1 cellular context compared by ENCODE assay signal in the genomic region with DNA sequence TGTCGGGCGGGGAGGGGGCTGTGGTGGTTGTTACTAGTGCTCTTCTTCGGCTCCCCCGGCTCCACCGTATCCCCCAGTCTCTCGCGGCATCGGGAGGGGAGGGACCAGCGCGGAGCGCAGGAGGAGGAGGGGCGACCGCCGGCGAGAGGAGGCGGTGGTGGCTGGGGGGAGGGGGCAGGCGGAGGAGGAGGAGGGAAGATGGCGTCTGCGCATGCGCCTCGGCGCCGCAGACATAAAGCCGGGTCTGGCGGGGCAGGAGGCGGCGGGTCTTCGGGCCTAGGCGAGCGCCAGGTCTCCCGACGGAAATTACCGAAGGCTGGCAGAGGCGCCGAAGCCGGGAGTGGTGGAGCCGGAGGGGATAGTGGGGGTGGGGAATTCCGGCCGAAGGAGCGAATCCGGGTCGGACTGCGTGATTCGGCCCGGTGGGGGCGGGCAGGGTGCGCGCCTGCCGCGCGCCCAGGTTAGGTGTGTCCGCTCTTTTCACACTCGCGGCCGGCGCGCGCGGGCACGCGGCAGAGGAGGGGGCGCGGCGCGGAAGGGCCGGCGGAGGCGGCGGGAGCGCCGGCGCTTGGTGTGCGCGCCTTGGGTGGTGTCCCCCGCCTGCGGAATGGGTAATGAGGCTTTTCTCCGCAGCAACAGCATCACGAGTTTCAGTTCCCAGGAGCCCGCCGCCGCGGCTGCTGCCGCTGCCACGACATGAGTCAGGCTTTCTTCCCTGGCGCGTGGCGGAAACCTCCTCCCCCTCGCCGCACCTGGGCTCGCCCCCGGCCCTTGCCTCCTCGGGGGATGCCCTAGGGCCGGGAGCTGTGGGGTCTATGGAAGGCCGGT.
TF ChIP-seq lines count a peak whose summit lies in the region.

No MANE protein-coding gene starts in this region.

TF ChIP-seq in A549, 52 proteins besides CTCF, POLR2A, EP300 and RAD21 (continued from another document):
- TF ChIP-seq, protein P1, sequence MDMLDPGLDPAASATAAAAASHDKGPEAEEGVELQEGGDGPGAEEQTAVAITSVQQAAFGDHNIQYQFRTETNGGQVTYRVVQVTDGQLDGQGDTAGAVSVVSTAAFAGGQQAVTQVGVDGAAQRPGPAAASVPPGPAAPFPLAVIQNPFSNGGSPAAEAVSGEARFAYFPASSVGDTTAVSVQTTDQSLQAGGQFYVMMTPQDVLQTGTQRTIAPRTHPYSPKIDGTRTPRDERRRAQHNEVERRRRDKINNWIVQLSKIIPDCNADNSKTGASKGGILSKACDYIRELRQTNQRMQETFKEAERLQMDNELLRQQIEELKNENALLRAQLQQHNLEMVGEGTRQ (IDR thresholded peaks at IDR 0.05), result no peak
- TF ChIP-seq CHD4 (IDR thresholded peaks at IDR 0.05; ENCODE audit: borderline replicate concordance) (no peak), EHF (CRISPR knock-in tag; IDR thresholded peaks at IDR 0.05) (no peak), NR3C1 (IDR thresholded peaks at IDR 0.05) (no peak), PHF8 (IDR thresholded peaks at IDR 0.05; ENCODE audit: borderline replicate concordance, low read depth) (peak; percentile 72; the same call in 1 of the 2 replicates), ZC3H11A (IDR thresholded peaks at IDR 0.05) (no peak)
- TF ChIP-seq, protein P2, sequence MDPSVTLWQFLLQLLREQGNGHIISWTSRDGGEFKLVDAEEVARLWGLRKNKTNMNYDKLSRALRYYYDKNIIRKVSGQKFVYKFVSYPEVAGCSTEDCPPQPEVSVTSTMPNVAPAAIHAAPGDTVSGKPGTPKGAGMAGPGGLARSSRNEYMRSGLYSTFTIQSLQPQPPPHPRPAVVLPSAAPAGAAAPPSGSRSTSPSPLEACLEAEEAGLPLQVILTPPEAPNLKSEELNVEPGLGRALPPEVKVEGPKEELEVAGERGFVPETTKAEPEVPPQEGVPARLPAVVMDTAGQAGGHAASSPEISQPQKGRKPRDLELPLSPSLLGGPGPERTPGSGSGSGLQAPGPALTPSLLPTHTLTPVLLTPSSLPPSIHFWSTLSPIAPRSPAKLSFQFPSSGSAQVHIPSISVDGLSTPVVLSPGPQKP (IDR thresholded peaks at IDR 0.05; ENCODE audit: low read depth, low read length), result no peak
